8 cellular contexts compared by ENCODE assay signal in genomic region chr3:16177962-16178627, GRCh38. TPM values are rescaled to one million over a fixed set of nuclear protein-coding genes. Genes with fewer than 3 reads are reported as not detected.
A peak's percentile ranks its signal among the peaks of the same experiment; 100 is the strongest.
DNase-seq lines count a peak whose midpoint lies in the region; TF ChIP-seq lines count a peak whose summit lies in the region.

No MANE protein-coding gene starts in this region.

- H3K27me3 ChIP-seq in SJSA1 (replicated peaks), result no peaks in the 10 kb centered on the region
- H3K27me3 ChIP-seq in iPS-15b (ENCODE audit: control insufficient read depth, insufficient read depth, low read length), result peaks cover 8% of the 10 kb centered on the region

- H3K36me3 ChIP-seq in SJSA1, result no peaks in the 10 kb centered on the region
- H3K36me3 ChIP-seq in iPS-15b (ENCODE audit: control insufficient read depth, insufficient read depth, low read length), result no peaks in the 10 kb centered on the region

- H3K4me3 ChIP-seq in SJSA1 (no peak overlapping the region), astrocyte of the spinal cord (ENCODE audit: low read depth, low read length) (no peak overlapping the region), iPS-15b (ENCODE audit: low read depth, low read length) (peak overlapping the region; percentile 8)

- peak; percentile 100 for TF ChIP-seq CTCF in astrocyte of the spinal cord (IDR thresholded peaks at IDR 0.05; ENCODE audit: low read depth, low read length)

- H3K9me3 ChIP-seq in SJSA1 (replicated peaks) (no peaks in the 10 kb centered on the region), iPS-15b (ENCODE audit: control insufficient read depth, insufficient read depth, low read length) (no peaks in the 10 kb centered on the region)

- peaks cover 85% of the 10 kb centered on the region for H3K4me1 ChIP-seq in SJSA1 (replicated peaks)
- H3K4me1 ChIP-seq in iPS-15b (ENCODE audit: control insufficient read depth, insufficient read depth, low read length), result peaks cover 4% of the 10 kb centered on the region

- CTCF ChIA-PET in HEK293T (lab: Yijun Ruan, JAX), result interaction anchor here (0.6 to 1.2 kb wide), 12 partner anchors 11 to 477 kb away, joined by 3 to 15 read pairs (median 4); no protein-coding TSS in a partner anchor

- POLR2A ChIA-PET in HEK293T (lab: Yijun Ruan, JAX), result no interaction called here

- DNase-seq in Daoy (ENCODE audit: low read depth) (peak; percentile 81), HEK293T (ENCODE audit: extremely low spot score) (peak; percentile 88), SJSA1 (ENCODE audit: low read depth in 1 of 2, low spot score in 2 of 2) (peak; percentile 92 to 94), astrocyte of the spinal cord (ENCODE audit: low read depth, low spot score) (peak; percentile 88), NCI-H510A (lab: John Stamatoyannopoulos, UW) (no peak)
- peak; percentile 64 for DNase-seq in stimulated activated CD4-positive, alpha-beta T cell treated with anti-CD3 and anti-CD28 coated beads, Interleukin-12 subunit alpha, Interleukin-12 subunit beta, amount 100 ng/mL, for 4 hours
- DNase-seq in NK-92 treated with Interleukin-12 subunit alpha and Interleukin-12 subunit beta, amount 100 ng/mL, for 24 hours (lab: John Stamatoyannopoulos, UW), result no peak

- in situ Hi-C loops in astrocyte of the spinal cord (cut with HindIII; ENCODE audit: low sequenced_read_pairs), result no loop called here

- no peak overlapping the region for H3K9ac ChIP-seq in iPS-15b (ENCODE audit: low read depth, low read length)

- H3K27ac ChIP-seq in SJSA1, result no peak overlapping the region

TF ChIP-seq in HEK293T, 16 proteins besides CTCF, POLR2A, EP300 and RAD21:
- TF ChIP-seq ARNT (IDR thresholded peaks at IDR 0.05) (0 out of 2 replicates have a peak, but pooled peaks have one; percentile 43), FOXM1 (IDR thresholded peaks at IDR 0.05; ENCODE audit: borderline replicate concordance) (no peak)
TF ChIP-seq in HEK293T: peak in this region for 1.

RNA-seq across cellular contexts. Expression of gene GALNT15, which starts 3.6 kb away (rescaled TPM):
- total RNA-seq in Daoy (2014; rRNA removed; shearing (Covaris generic)), result 0.60 and 0.69 TPM in 2 replicates
- 1.3 and 2.1 TPM in 2 replicates for total RNA-seq in SJSA1 (2014; rRNA removed; shearing (Covaris generic))

Comparison
In these comparisons a context has a peak if more than half of its experiments do, and no peak if none do; other contexts are left out.
1. DNase-seq: peak in Daoy (single experiment), HEK293T (single experiment), SJSA1 (2 of 2), astrocyte of the spinal cord (single experiment) and stimulated activated CD4-positive, alpha-beta T cell treated with anti-CD3 and anti-CD28 coated beads, Interleukin-12 subunit alpha, Interleukin-12 subunit beta, amount 100 ng/mL, for 4 hours (single experiment); none in NCI-H510A (single experiment) and NK-92 treated with Interleukin-12 subunit alpha and Interleukin-12 subunit beta, amount 100 ng/mL, for 24 hours (single experiment).